In genomic region chr1:166490437-166490784, GRCh38 we compare ENCODE assay signal across 9 cellular contexts.
A peak's percentile ranks its signal among the peaks of the same experiment; 100 is the strongest.
DNase-seq lines count a peak whose midpoint lies in the region; ATAC-seq lines count a peak whose summit lies in the region.
"Had no signal": no experiment of that assay in that cellular context is flagged by ENCODE, and none has a peak within 500 bp of the region (broad histone marks: within the 10 kb centered on the region; RNA-seq: fewer than 3 reads in every experiment).

No MANE protein-coding gene starts in this region.

- no peaks in the 10 kb centered on the region for H3K36me3 ChIP-seq in effector memory CD4-positive, alpha-beta T cell (ENCODE audit: control insufficient read depth, insufficient read depth, low read length)
- no peaks in the 10 kb centered on the region for H3K36me3 ChIP-seq in thymus (ENCODE audit: control insufficient read depth, insufficient read depth)

- H3K27me3 ChIP-seq in effector memory CD4-positive, alpha-beta T cell (replicated peaks; ENCODE audit: control insufficient read depth, insufficient read depth, low read length, poor library complexity, severe bottlenecking), result no peaks in the 10 kb centered on the region
- H3K27me3 ChIP-seq in thymus (ENCODE audit: control insufficient read depth, insufficient read depth), result no peaks in the 10 kb centered on the region

- 79% methylated on average over 3 of the region's 3 CpGs for WGBS in thymus

- H3K4me1 ChIP-seq in effector memory CD4-positive, alpha-beta T cell (ENCODE audit: control insufficient read depth, insufficient read depth, low read length, poor library complexity, severe bottlenecking), result peaks cover 13% of the 10 kb centered on the region
- no peaks in the 10 kb centered on the region for H3K4me1 ChIP-seq in thymus (ENCODE audit: control insufficient read depth, insufficient read depth, low read length)

- peak overlapping the region; percentile 60 for H3K4me3 ChIP-seq in effector memory CD4-positive, alpha-beta T cell (ENCODE audit: insufficient read depth, low read depth, low read length, poor library complexity, severe bottlenecking)
- H3K4me3 ChIP-seq in thymus (ENCODE audit: low read length), result peak overlapping the region; percentile 69
- H3K4me3 ChIP-seq: lung had no signal

- ATAC-seq in GM18499 (IDR thresholded peaks at IDR 0.05; ENCODE audit: insufficient read depth, unreplicated experiment) (peak; percentile 33), HG03520 (IDR thresholded peaks at IDR 0.05; ENCODE audit: unreplicated experiment) (peak; percentile 49)

- H3K9me3 ChIP-seq in effector memory CD4-positive, alpha-beta T cell (ENCODE audit: control insufficient read depth, low read length), result no peaks in the 10 kb centered on the region
- H3K9me3 ChIP-seq in thymus (ENCODE audit: control insufficient read depth), result no peaks in the 10 kb centered on the region

- H3K27ac ChIP-seq in effector memory CD4-positive, alpha-beta T cell (ENCODE audit: insufficient read depth, low read length, poor library complexity, severe bottlenecking), result no peak overlapping the region
- no peak overlapping the region for H3K27ac ChIP-seq in thymus (ENCODE audit: low read depth)

- DNase-seq in effector memory CD4-positive, alpha-beta T cell, result no peak
- DNase-seq in NCI-H2171 treated with DMSO at 0.1 percent for 48 hours (lab: John Stamatoyannopoulos, UW), result no peak
- DNase-seq in NCI-H2171 (lab: John Stamatoyannopoulos, UW), result no peak
- no peak for DNase-seq in hepatic stellate cell (ENCODE audit: low spot score)
- DNase-seq: HFFc6 had no signal
